In genomic region chr5:87263498-87263897, GRCh38 we compare ENCODE assay signal across 20 cellular contexts.
"Had no signal": no experiment of that assay in that cellular context is flagged by ENCODE, and none has a peak within 500 bp of the region (broad histone marks: within the 10 kb centered on the region; RNA-seq: fewer than 3 reads in every experiment).

No MANE protein-coding gene starts in this region.

- H3K36me3 Mint-ChIP-seq: activated naive CD8-positive, alpha-beta T cell treated with anti-CD3 and anti-CD28 coated beads for 36 hours; mesothelial cell of epicardium; naive thymus-derived CD8-positive, alpha-beta T cell; neural progenitor cell; T-cell had no signal

- ATAC-seq: effector memory CD8-positive, alpha-beta T cell; left lung; naive thymus-derived CD8-positive, alpha-beta T cell; stimulated activated naive B cell treated with anti-CD40 and anti-IgM and Interleukin-4, amounts not matched to agents 10 μg/mL and 1 μg/mL and 100 μg/mL, for 72 hours; T-cell had no signal

- H3K4me1 ChIP-seq: prostate gland had no signal

- H3K27ac Mint-ChIP-seq: activated naive CD8-positive, alpha-beta T cell treated with anti-CD3 and anti-CD28 coated beads for 36 hours; activated T-cell treated with anti-CD3 and anti-CD28 coated beads, Interleukin-2, amount 50 U/mL, for 24 hours; activated T-helper 2 cell treated with anti-CD3 and anti-CD28 coated beads, Interferon-gamma antibody, Interleukin-2, Interleukin-4, amounts not matched to agents 10 μg/mL and 5 μg/mL and 100 μg/mL, durations not matched to agents 14 hours and 24 hours and 36 hours; effector memory CD8-positive, alpha-beta T cell; mesothelial cell of epicardium; neural progenitor cell; stimulated activated naive B cell treated with anti-CD40 and anti-IgM and Interleukin-4, amounts not matched to agents 10 μg/mL and 1 μg/mL and 100 μg/mL, for 72 hours had no signal

- H3K4me3 Mint-ChIP-seq: activated naive CD8-positive, alpha-beta T cell treated with anti-CD3 and anti-CD28 coated beads for 36 hours; activated T-cell treated with anti-CD3 and anti-CD28 coated beads, Interleukin-2, amount 50 U/mL, for 24 hours; effector memory CD8-positive, alpha-beta T cell; mesothelial cell of epicardium; naive thymus-derived CD8-positive, alpha-beta T cell; neural progenitor cell; stimulated activated naive B cell treated with anti-CD40 and anti-IgM and Interleukin-4, amounts not matched to agents 10 μg/mL and 1 μg/mL and 100 μg/mL, for 72 hours; T-cell had no signal

- H3K9me3 ChIP-seq: esophagus muscularis mucosa, left lung, prostate gland had no signal

- H3K36me3 ChIP-seq: esophagus muscularis mucosa, left lung, neural progenitor cell, prostate gland, WERI-Rb-1 had no signal

- H3K9ac ChIP-seq: neural progenitor cell had no signal

- H3K4me3 ChIP-seq: esophagus muscularis mucosa, left lung, lung, neural progenitor cell, prostate gland had no signal

- H3K27me3 Mint-ChIP-seq: activated T-cell treated with anti-CD3 and anti-CD28 coated beads, Interleukin-2, amount 50 U/mL, for 24 hours; effector memory CD8-positive, alpha-beta T cell; naive thymus-derived CD8-positive, alpha-beta T cell; stimulated activated naive B cell treated with anti-CD40 and anti-IgM and Interleukin-4, amounts not matched to agents 10 μg/mL and 1 μg/mL and 100 μg/mL, for 72 hours had no signal

- H3K27ac ChIP-seq: esophagus muscularis mucosa, neural progenitor cell, prostate gland, WERI-Rb-1 had no signal

- H3K9me3 Mint-ChIP-seq: activated naive CD8-positive, alpha-beta T cell treated with anti-CD3 and anti-CD28 coated beads for 36 hours; activated T-cell treated with anti-CD3 and anti-CD28 coated beads, Interleukin-2, amount 50 U/mL, for 24 hours; activated T-helper 2 cell treated with anti-CD3 and anti-CD28 coated beads, Interferon-gamma antibody, Interleukin-2, Interleukin-4, amounts not matched to agents 10 μg/mL and 5 μg/mL and 100 μg/mL, durations not matched to agents 14 hours and 24 hours and 36 hours; effector memory CD8-positive, alpha-beta T cell; mesothelial cell of epicardium; neural progenitor cell; stimulated activated naive B cell treated with anti-CD40 and anti-IgM and Interleukin-4, amounts not matched to agents 10 μg/mL and 1 μg/mL and 100 μg/mL, for 72 hours; T-cell had no signal

- DNase-seq: activated naive CD4-positive, alpha-beta T cell; activated naive CD8-positive, alpha-beta T cell treated with anti-CD3 and anti-CD28 coated beads for 36 hours; activated T-cell treated with anti-CD3 and anti-CD28 coated beads, Interleukin-2, amount 50 U/mL, for 24 hours; central memory CD4-positive, alpha-beta T cell; effector memory CD8-positive, alpha-beta T cell; hippocampal formation; left lung; naive thymus-derived CD8-positive, alpha-beta T cell; stimulated activated CD4-positive, alpha-beta T cell treated with anti-CD3 and anti-CD28 coated beads, Interleukin-2, amount 100 ng/mL, for 48 hours; stimulated activated CD8-positive, alpha-beta memory T cell treated with anti-CD3 and anti-CD28 coated beads, Interleukin-4, amount 100 ng/mL, for 48 hours; stimulated activated naive B cell treated with anti-CD40 and anti-IgM and Interleukin-4, amounts not matched to agents 10 μg/mL and 1 μg/mL and 100 μg/mL, for 72 hours; T-cell; trophoblast cell; WERI-Rb-1 had no signal

- H3K27me3 ChIP-seq: esophagus muscularis mucosa, left lung, neural progenitor cell had no signal

- H3K4me2 ChIP-seq: neural progenitor cell had no signal
